Comparison of ENCODE assay signal across 21 cellular contexts in genomic region chr2:168748461-168748860, GRCh38. TPM values are rescaled to one million over a fixed set of nuclear protein-coding genes. Genes with fewer than 3 reads are reported as not detected.
"Had no signal": no experiment of that assay in that cellular context is flagged by ENCODE, and none has a peak within 500 bp of the region (broad histone marks: within the 10 kb centered on the region; RNA-seq: fewer than 3 reads in every experiment).

No MANE protein-coding gene starts in this region.

- H3K9me3 ChIP-seq: breast epithelium, right atrium auricular region, tibial nerve, uterus had no signal

- H3K4me1 Mint-ChIP-seq: activated B cell treated with CpG ODN at 0.5 μM for 24 hours; stimulated activated memory B cell treated with anti-CD40 and anti-IgM and Interleukin-4, amounts not matched to agents 10 μg/mL and 1 μg/mL and 100 μg/mL, for 72 hours had no signal

- H3K36me3 Mint-ChIP-seq: stimulated activated memory B cell treated with anti-CD40 and anti-IgM and Interleukin-4, amounts not matched to agents 10 μg/mL and 1 μg/mL and 100 μg/mL, for 72 hours had no signal

- H3K4me1 ChIP-seq: breast epithelium, uterus had no signal

- H3K27me3 Mint-ChIP-seq: activated B cell treated with CpG ODN at 0.5 μM for 24 hours; activated CD4-positive, alpha-beta T cell treated with anti-CD3 and anti-CD28 coated beads, Interleukin-2, amount 10 ng/mL, durations not matched to agents 24 days and 14 days; stimulated activated memory B cell treated with anti-CD40 and anti-IgM and Interleukin-4, amounts not matched to agents 10 μg/mL and 1 μg/mL and 100 μg/mL, for 72 hours had no signal

- H3K27me3 ChIP-seq: breast epithelium, dorsolateral prefrontal cortex, right atrium auricular region, tibial nerve, uterus had no signal

- H3K4me3 ChIP-seq: breast epithelium, dorsolateral prefrontal cortex, lung, right atrium auricular region, tibial nerve, uterus had no signal

- DNase-seq: activated B cell treated with CpG ODN at 0.5 μM for 24 hours; activated CD4-positive, alpha-beta T cell treated with anti-CD3 and anti-CD28 coated beads, Interleukin-2, amount 10 ng/mL, durations not matched to agents 24 days and 14 days; activated CD8-positive, alpha-beta memory T cell treated with anti-CD3 and anti-CD28 coated beads, Interleukin-2, amount 50 U/mL, for 4 hours; activated CD8-positive, alpha-beta T cell treated with anti-CD3 and anti-CD28 coated beads, Interleukin-2, amount 10 ng/mL, durations not matched to agents 7 days and 5 days; activated effector memory CD4-positive, alpha-beta T cell treated with anti-CD3 and anti-CD28 coated beads, Interleukin-2, amount 50 U/mL, for 16 hours; activated T-cell treated with anti-CD3 and anti-CD28 coated beads, Interleukin-2, amount 50 U/mL, for 48 hours; anterior cingulate cortex; endodermal cell; islet precursor cell; midbrain; posterior cingulate gyrus; stimulated activated CD4-positive, alpha-beta T cell treated with anti-CD3 and anti-CD28 coated beads, Interleukin-2, amount 100 ng/mL, for 48 hours; uterus had no signal

- ATAC-seq: activated CD8-positive, alpha-beta T cell treated with anti-CD3 and anti-CD28 coated beads, Interleukin-2, amount 10 ng/mL, durations not matched to agents 7 days and 5 days; stimulated activated memory B cell treated with anti-CD40 and anti-IgM and Interleukin-4, amounts not matched to agents 10 μg/mL and 1 μg/mL and 100 μg/mL, for 72 hours had no signal

- H3K4me3 Mint-ChIP-seq: activated B cell treated with CpG ODN at 0.5 μM for 24 hours; activated CD4-positive, alpha-beta T cell treated with anti-CD3 and anti-CD28 coated beads, Interleukin-2, amount 10 ng/mL, durations not matched to agents 24 days and 14 days; activated CD8-positive, alpha-beta T cell treated with anti-CD3 and anti-CD28 coated beads, Interleukin-2, amount 10 ng/mL, durations not matched to agents 7 days and 5 days; endodermal cell; stimulated activated memory B cell treated with anti-CD40 and anti-IgM and Interleukin-4, amounts not matched to agents 10 μg/mL and 1 μg/mL and 100 μg/mL, for 72 hours; T-helper 2 cell treated with Interferon-gamma antibody and Interleukin-4, amounts not matched to agents 5 μg/mL and 100 μg/mL, for 36 hours had no signal

- H3K9me3 Mint-ChIP-seq: activated B cell treated with CpG ODN at 0.5 μM for 24 hours; activated CD4-positive, alpha-beta T cell treated with anti-CD3 and anti-CD28 coated beads, Interleukin-2, amount 10 ng/mL, durations not matched to agents 24 days and 14 days; endodermal cell; stimulated activated memory B cell treated with anti-CD40 and anti-IgM and Interleukin-4, amounts not matched to agents 10 μg/mL and 1 μg/mL and 100 μg/mL, for 72 hours; T-helper 2 cell treated with Interferon-gamma antibody and Interleukin-4, amounts not matched to agents 5 μg/mL and 100 μg/mL, for 36 hours had no signal

- H3K27ac Mint-ChIP-seq: activated B cell treated with CpG ODN at 0.5 μM for 24 hours; activated CD4-positive, alpha-beta T cell treated with anti-CD3 and anti-CD28 coated beads, Interleukin-2, amount 10 ng/mL, durations not matched to agents 24 days and 14 days; activated CD8-positive, alpha-beta T cell treated with anti-CD3 and anti-CD28 coated beads, Interleukin-2, amount 10 ng/mL, durations not matched to agents 7 days and 5 days; stimulated activated memory B cell treated with anti-CD40 and anti-IgM and Interleukin-4, amounts not matched to agents 10 μg/mL and 1 μg/mL and 100 μg/mL, for 72 hours; T-helper 2 cell treated with Interferon-gamma antibody and Interleukin-4, amounts not matched to agents 5 μg/mL and 100 μg/mL, for 36 hours had no signal

- H3K27ac ChIP-seq: breast epithelium, dorsolateral prefrontal cortex, right atrium auricular region, tibial nerve, uterus had no signal

- H3K36me3 ChIP-seq: breast epithelium, right atrium auricular region, tibial nerve, uterus had no signal

RNA-seq across cellular contexts. Expression of gene NOSTRIN, which starts 54.0 kb away (rescaled TPM):
- total RNA-seq: activated B cell treated with CpG ODN at 0.5 μM for 24 hours; activated CD4-positive, alpha-beta T cell treated with anti-CD3 and anti-CD28 coated beads, Interleukin-2, amount 10 ng/mL, durations not matched to agents 24 days and 14 days; activated CD8-positive, alpha-beta T cell treated with anti-CD3 and anti-CD28 coated beads, Interleukin-2, amount 10 ng/mL, durations not matched to agents 7 days and 5 days; myocyte had no signal
